ENCODE assay signal across 15 cellular contexts in genomic region chr7:133602291-133602690, GRCh38.
DNase-seq lines count a peak whose midpoint lies in the region; TF ChIP-seq lines count a peak whose summit lies in the region.
"Had no signal": no experiment of that assay in that cellular context is flagged by ENCODE, and none has a peak within 500 bp of the region (broad histone marks: within the 10 kb centered on the region; RNA-seq: fewer than 3 reads in every experiment).

No MANE protein-coding gene starts in this region.

- H3K4me3 ChIP-seq in fibroblast of pulmonary artery (replicated peaks; ENCODE audit: low read depth, low read length) (no peak overlapping the region), Caco-2 (ENCODE audit: low read depth, low read length) (no peak overlapping the region), PC-9 (no peak overlapping the region), suprapubic skin (no peak overlapping the region)

- H3K27ac ChIP-seq in PC-9 = no peak overlapping the region
- H3K27ac ChIP-seq in suprapubic skin = no peak overlapping the region

- BruUV-seq in Caco-2 (replicated peaks; lab: Mats Ljungman, UMichigan) = no TSS peak
- BruUV-seq in PC-9 (replicated peaks; lab: Mats Ljungman, UMichigan) = no TSS peak

- no peak overlapping the region for H3K4me3 Mint-ChIP-seq in type B pancreatic cell
- no peak overlapping the region for H3K4me3 Mint-ChIP-seq in Caco-2 (ENCODE audit: unreplicated experiment)
- H3K4me3 Mint-ChIP-seq: activated CD8-positive, alpha-beta T cell treated with anti-CD3 and anti-CD28 coated beads for 36 hours; T-cell had no signal

- DNase-seq in AG08395 (ENCODE audit: low spot score) = peak; percentile 16
- DNase-seq in LHCN-M2 (ENCODE audit: low read depth) = peak; percentile 88
- peak; percentile 65 for DNase-seq in SK-N-DZ (ENCODE audit: low spot score)
- peak; percentile 74 for DNase-seq in fibroblast of pulmonary artery (ENCODE audit: low read depth)
- DNase-seq in type B pancreatic cell (ENCODE audit: extremely low spot score, unreplicated experiment) = no peak
- no peak for DNase-seq in Caco-2
- DNase-seq in PC-9 = no peak
- no peak for DNase-seq in suprapubic skin (ENCODE audit: low spot score in 2 of 2)
- DNase-seq: activated CD8-positive, alpha-beta T cell treated with anti-CD3 and anti-CD28 coated beads for 36 hours; activated naive CD4-positive, alpha-beta T cell treated with anti-CD3 and anti-CD28 coated beads, Interleukin-2, amount 50 U/mL, for 16 hours; AML-193; effector CD4-positive, alpha-beta T cell; natural killer cell; stimulated activated CD4-positive, alpha-beta T cell treated with anti-CD3 and anti-CD28 coated beads, Interleukin-1b, Interleukin-23, amount 100 ng/mL, for 48 hours; T-cell had no signal

- TF ChIP-seq CTCF in fibroblast of pulmonary artery (IDR thresholded peaks at IDR 0.05; ENCODE audit: low read length, missing control alignments) (no peak), type B pancreatic cell (conservative IDR thresholded peaks at IDR 0.05) (no peak), Caco-2 (IDR thresholded peaks at IDR 0.05; ENCODE audit: insufficient read depth in 1 of 2, low read depth in 1 of 2, low read length in 1 of 2, severe bottlenecking in 1 of 2, unreplicated experiment in 1 of 2) (no peak), PC-9 (conservative IDR thresholded peaks at IDR 0.05) (no peak), suprapubic skin (IDR thresholded peaks at IDR 0.05) (no peak)

- no peaks in the 10 kb centered on the region for H3K79me2 ChIP-seq in PC-9 (ENCODE audit: low read depth)

- H3K4me1 ChIP-seq in Caco-2 (no peaks in the 10 kb centered on the region), PC-9 (replicated peaks; ENCODE audit: insufficient read depth) (no peaks in the 10 kb centered on the region), suprapubic skin (peaks cover 6% of the 10 kb centered on the region)

- no peaks in the 10 kb centered on the region for H3K36me3 Mint-ChIP-seq in type B pancreatic cell
- H3K36me3 Mint-ChIP-seq in Caco-2 (ENCODE audit: insufficient read depth, unreplicated experiment) = no peaks in the 10 kb centered on the region
- H3K36me3 Mint-ChIP-seq: natural killer cell had no signal

- TF ChIP-seq EP300 in suprapubic skin (IDR thresholded peaks at IDR 0.05) = no peak

- H3K4me1 Mint-ChIP-seq in type B pancreatic cell (ENCODE audit: unreplicated experiment) (peaks cover 5% of the 10 kb centered on the region), Caco-2 (ENCODE audit: low read depth, unreplicated experiment) (no peaks in the 10 kb centered on the region)

- H3K9me3 ChIP-seq in Caco-2 (no peaks in the 10 kb centered on the region), PC-9 (ENCODE audit: insufficient read depth, low read depth) (no peaks in the 10 kb centered on the region), suprapubic skin (no peaks in the 10 kb centered on the region)

- no peaks in the 10 kb centered on the region for H3K27me3 ChIP-seq in Caco-2 (replicated peaks; ENCODE audit: control insufficient read depth, insufficient read depth, low read length)
- H3K27me3 ChIP-seq in PC-9 (ENCODE audit: insufficient read depth, low read depth) = no peaks in the 10 kb centered on the region
- H3K27me3 ChIP-seq in suprapubic skin = no peaks in the 10 kb centered on the region

- intact Hi-C loops in Caco-2 (cut with micrococcal nuclease; ENCODE audit: unreplicated experiment) = no loop called here
- intact Hi-C loops in PC-9 (cut with micrococcal nuclease; ENCODE audit: unreplicated experiment) = no loop called here

- no peaks in the 10 kb centered on the region for H3K9me3 Mint-ChIP-seq in type B pancreatic cell
- no peaks in the 10 kb centered on the region for H3K9me3 Mint-ChIP-seq in Caco-2 (ENCODE audit: unreplicated experiment)
- H3K9me3 Mint-ChIP-seq: activated CD8-positive, alpha-beta T cell treated with anti-CD3 and anti-CD28 coated beads for 36 hours; natural killer cell; T-cell had no signal

- H2AFZ ChIP-seq in PC-9 = no peak overlapping the region

- no peaks in the 10 kb centered on the region for H3K27me3 Mint-ChIP-seq in type B pancreatic cell
- no peaks in the 10 kb centered on the region for H3K27me3 Mint-ChIP-seq in Caco-2 (ENCODE audit: insufficient read depth, unreplicated experiment)
- H3K27me3 Mint-ChIP-seq: activated CD8-positive, alpha-beta T cell treated with anti-CD3 and anti-CD28 coated beads for 36 hours; T-cell had no signal

- WGBS in suprapubic skin = 53% methylated on average over 4 of the region's 4 CpGs

- H4K20me1 ChIP-seq in PC-9 (ENCODE audit: insufficient read depth) = no peaks in the 10 kb centered on the region; the same call in 1 of the 2 replicates

- no peak overlapping the region for H3K27ac Mint-ChIP-seq in type B pancreatic cell
- H3K27ac Mint-ChIP-seq in Caco-2 (ENCODE audit: unreplicated experiment) = no peak overlapping the region
- H3K27ac Mint-ChIP-seq: activated CD8-positive, alpha-beta T cell treated with anti-CD3 and anti-CD28 coated beads for 36 hours; T-cell had no signal

- POLR2A ChIA-PET in Caco-2 (lab: Charles Lee) (no interaction called here), PC-9 (lab: Charles Lee; ENCODE audit: unreplicated experiment) (no interaction called here)

- H3K4me2 ChIP-seq in PC-9 = no peak overlapping the region

- TF ChIP-seq POLR2A in suprapubic skin (IDR thresholded peaks at IDR 0.05) = no peak

- no peaks in the 10 kb centered on the region for H3K9me2 ChIP-seq in PC-9 (ENCODE audit: insufficient read depth)

- H3K36me3 ChIP-seq in Caco-2 (ENCODE audit: control insufficient read depth, insufficient read depth, low read length) (no peaks in the 10 kb centered on the region), PC-9 (ENCODE audit: low read depth) (no peaks in the 10 kb centered on the region), suprapubic skin (no peaks in the 10 kb centered on the region)

- CTCF ChIA-PET in Caco-2 (lab: Charles Lee) (no interaction called here), PC-9 (lab: Charles Lee) (interaction anchor here (0.6 kb wide), 1 partner anchor 1388 kb away, joined by 3 read pairs; no protein-coding TSS in a partner anchor)

- H3F3A ChIP-seq in PC-9 (ENCODE audit: insufficient read depth, low read depth) = no peaks in the 10 kb centered on the region

Comparison
In these comparisons a context has a peak if more than half of its experiments do, and no peak if none do; other contexts are left out.
1. DNase-seq: peak in AG08395 (single experiment), LHCN-M2 (single experiment), SK-N-DZ (single experiment) and fibroblast of pulmonary artery (single experiment); none in type B pancreatic cell (single experiment), Caco-2 (0 of 2), PC-9 (0 of 2) and suprapubic skin (0 of 2).